Comparison of ENCODE assay signal across 1 cellular context in the genomic region with DNA sequence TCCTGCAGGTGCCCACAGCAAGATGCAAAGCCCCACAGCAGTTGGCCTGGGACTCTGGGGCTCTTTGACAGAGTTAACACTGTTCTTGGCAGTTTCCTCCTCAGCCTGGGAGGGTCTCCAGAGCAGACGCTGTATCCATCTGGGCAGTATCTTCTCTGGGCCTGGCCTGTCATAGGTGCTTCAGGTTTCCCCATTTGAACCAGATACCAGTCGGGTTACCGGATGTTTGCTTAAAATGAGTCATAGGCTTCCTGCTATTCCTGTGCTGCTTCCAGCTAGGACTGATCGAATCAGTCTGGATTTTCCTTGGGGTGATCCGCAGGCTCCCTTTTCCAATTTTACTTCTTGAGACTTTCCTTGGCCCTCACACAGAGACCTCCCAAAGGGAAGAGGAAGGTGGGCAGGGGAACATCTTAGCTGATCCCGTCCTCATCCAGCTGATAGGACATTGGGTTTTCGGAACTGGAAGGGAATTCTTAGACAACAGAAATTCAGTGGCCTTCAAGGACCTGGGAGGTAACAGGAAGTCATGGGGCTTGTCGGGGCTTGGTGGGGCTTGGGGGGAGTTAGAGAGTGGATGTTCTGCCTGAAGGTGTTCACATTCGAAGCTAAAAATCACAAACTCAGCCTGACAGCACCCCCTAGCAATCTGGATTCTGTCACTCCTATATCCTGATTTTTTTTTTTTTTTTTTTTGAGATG.
A peak's percentile ranks its signal among the peaks of the same experiment; 100 is the strongest.
TF ChIP-seq lines count a peak whose summit lies in the region.

No MANE protein-coding gene starts in this region.

TF ChIP-seq in HepG2, 621 proteins besides CTCF, POLR2A, EP300 and RAD21 (continues in another document):
- TF ChIP-seq PPARG (CRISPR knock-in tag; conservative IDR thresholded peaks at IDR 0.05) (no peak), ZNF557 (CRISPR knock-in tag; IDR thresholded peaks at IDR 0.05) (no peak), SKI (IDR thresholded peaks at IDR 0.05; ENCODE audit: partially characterized antibody) (peak; percentile 38), ZNF230 (CRISPR knock-in tag; IDR thresholded peaks at IDR 0.05) (no peak), RCOR2 (CRISPR knock-in tag; IDR thresholded peaks at IDR 0.05) (no peak), NPAS2 (CRISPR knock-in tag; IDR thresholded peaks at IDR 0.05; ENCODE audit: borderline replicate concordance) (no peak), ZNF672 (CRISPR knock-in tag; IDR thresholded peaks at IDR 0.05) (no peak), DPF2 (CRISPR knock-in tag; IDR thresholded peaks at IDR 0.05; ENCODE audit: borderline replicate concordance, low read depth) (peak; percentile 57; the same call in 1 of the 2 replicates), ZNF550 (CRISPR knock-in tag; IDR thresholded peaks at IDR 0.05; ENCODE audit: borderline replicate concordance) (no peak), TCF7 (IDR thresholded peaks at IDR 0.05; ENCODE audit: low read depth) (no peak), ZNF124 (CRISPR knock-in tag; IDR thresholded peaks at IDR 0.05) (0 out of 2 replicates have a peak, but pooled peaks have one; percentile 37), ZNF432 (CRISPR knock-in tag; IDR thresholded peaks at IDR 0.05; ENCODE audit: borderline replicate concordance) (no peak), ZNF530 (CRISPR knock-in tag; IDR thresholded peaks at IDR 0.05; ENCODE audit: low read depth) (no peak), ZNF256 (CRISPR knock-in tag; conservative IDR thresholded peaks at IDR 0.05) (no peak), ZNF556 (CRISPR knock-in tag; IDR thresholded peaks at IDR 0.05; ENCODE audit: borderline replicate concordance) (no peak), ZNF850 (CRISPR knock-in tag; conservative IDR thresholded peaks at IDR 0.05) (no peak), NCOA5 (CRISPR knock-in tag; IDR thresholded peaks at IDR 0.05) (no peak), MTA3 (CRISPR knock-in tag; IDR thresholded peaks at IDR 0.05) (no peak), HES4 (CRISPR knock-in tag; IDR thresholded peaks at IDR 0.05; ENCODE audit: borderline replicate concordance) (no peak), ZNF768 (CRISPR knock-in tag; IDR thresholded peaks at IDR 0.05) (no peak), KLF12 (CRISPR knock-in tag; IDR thresholded peaks at IDR 0.05; ENCODE audit: borderline replicate concordance) (no peak), NFE2L2 (IDR thresholded peaks at IDR 0.05; ENCODE audit: low read length) (no peak), CEBPG (CRISPR knock-in tag; IDR thresholded peaks at IDR 0.05) (0 out of 2 replicates have a peak, but pooled peaks have one; percentile 30), ARNTL (CRISPR knock-in tag; IDR thresholded peaks at IDR 0.05) (no peak), ZNF788 (CRISPR knock-in tag; IDR thresholded peaks at IDR 0.05; ENCODE audit: borderline replicate concordance) (no peak; the same call in 1 of the 2 replicates), BHLHE40 (IDR thresholded peaks at IDR 0.05; ENCODE audit: low read length) (no peak), MAFG (CRISPR knock-in tag; IDR thresholded peaks at IDR 0.05) (no peak), RELA (CRISPR knock-in tag; IDR thresholded peaks at IDR 0.05) (no peak), ZNF282 (IDR thresholded peaks at IDR 0.05; ENCODE audit: partially characterized antibody) (no peak), ZNF572 (CRISPR knock-in tag; IDR thresholded peaks at IDR 0.05) (no peak), MIER2 (CRISPR knock-in tag; IDR thresholded peaks at IDR 0.05) (peak; percentile 16; the same call in 1 of the 2 replicates), ZSCAN12 (CRISPR knock-in tag; IDR thresholded peaks at IDR 0.05) (no peak), PHF8 (CRISPR knock-in tag; IDR thresholded peaks at IDR 0.05) (peak; percentile 37; the same call in 1 of the 2 replicates)
- TF ChIP-seq, protein P1, sequence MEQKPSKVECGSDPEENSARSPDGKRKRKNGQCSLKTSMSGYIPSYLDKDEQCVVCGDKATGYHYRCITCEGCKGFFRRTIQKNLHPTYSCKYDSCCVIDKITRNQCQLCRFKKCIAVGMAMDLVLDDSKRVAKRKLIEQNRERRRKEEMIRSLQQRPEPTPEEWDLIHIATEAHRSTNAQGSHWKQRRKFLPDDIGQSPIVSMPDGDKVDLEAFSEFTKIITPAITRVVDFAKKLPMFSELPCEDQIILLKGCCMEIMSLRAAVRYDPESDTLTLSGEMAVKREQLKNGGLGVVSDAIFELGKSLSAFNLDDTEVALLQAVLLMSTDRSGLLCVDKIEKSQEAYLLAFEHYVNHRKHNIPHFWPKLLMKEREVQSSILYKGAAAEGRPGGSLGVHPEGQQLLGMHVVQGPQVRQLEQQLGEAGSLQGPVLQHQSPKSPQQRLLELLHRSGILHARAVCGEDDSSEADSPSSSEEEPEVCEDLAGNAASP (CRISPR knock-in tag; IDR thresholded peaks at IDR 0.05; ENCODE audit: borderline replicate concordance) = peak; percentile 88; the same call in 1 of the 2 replicates
- TF ChIP-seq, protein P2, sequence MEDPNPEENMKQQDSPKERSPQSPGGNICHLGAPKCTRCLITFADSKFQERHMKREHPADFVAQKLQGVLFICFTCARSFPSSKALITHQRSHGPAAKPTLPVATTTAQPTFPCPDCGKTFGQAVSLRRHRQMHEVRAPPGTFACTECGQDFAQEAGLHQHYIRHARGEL (CRISPR knock-in tag; IDR thresholded peaks at IDR 0.05) = no peak
- TF ChIP-seq, protein P3, sequence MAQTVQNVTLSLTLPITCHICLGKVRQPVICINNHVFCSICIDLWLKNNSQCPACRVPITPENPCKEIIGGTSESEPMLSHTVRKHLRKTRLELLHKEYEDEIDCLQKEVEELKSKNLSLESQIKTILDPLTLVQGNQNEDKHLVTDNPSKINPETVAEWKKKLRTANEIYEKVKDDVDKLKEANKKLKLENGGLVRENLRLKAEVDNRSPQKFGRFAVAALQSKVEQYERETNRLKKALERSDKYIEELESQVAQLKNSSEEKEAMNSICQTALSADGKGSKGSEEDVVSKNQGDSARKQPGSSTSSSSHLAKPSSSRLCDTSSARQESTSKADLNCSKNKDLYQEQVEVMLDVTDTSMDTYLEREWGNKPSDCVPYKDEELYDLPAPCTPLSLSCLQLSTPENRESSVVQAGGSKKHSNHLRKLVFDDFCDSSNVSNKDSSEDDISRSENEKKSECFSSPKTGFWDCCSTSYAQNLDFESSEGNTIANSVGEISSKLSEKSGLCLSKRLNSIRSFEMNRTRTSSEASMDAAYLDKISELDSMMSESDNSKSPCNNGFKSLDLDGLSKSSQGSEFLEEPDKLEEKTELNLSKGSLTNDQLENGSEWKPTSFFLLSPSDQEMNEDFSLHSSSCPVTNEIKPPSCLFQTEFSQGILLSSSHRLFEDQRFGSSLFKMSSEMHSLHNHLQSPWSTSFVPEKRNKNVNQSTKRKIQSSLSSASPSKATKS (CRISPR knock-in tag; IDR thresholded peaks at IDR 0.05) = no peak
- TF ChIP-seq, protein P4, sequence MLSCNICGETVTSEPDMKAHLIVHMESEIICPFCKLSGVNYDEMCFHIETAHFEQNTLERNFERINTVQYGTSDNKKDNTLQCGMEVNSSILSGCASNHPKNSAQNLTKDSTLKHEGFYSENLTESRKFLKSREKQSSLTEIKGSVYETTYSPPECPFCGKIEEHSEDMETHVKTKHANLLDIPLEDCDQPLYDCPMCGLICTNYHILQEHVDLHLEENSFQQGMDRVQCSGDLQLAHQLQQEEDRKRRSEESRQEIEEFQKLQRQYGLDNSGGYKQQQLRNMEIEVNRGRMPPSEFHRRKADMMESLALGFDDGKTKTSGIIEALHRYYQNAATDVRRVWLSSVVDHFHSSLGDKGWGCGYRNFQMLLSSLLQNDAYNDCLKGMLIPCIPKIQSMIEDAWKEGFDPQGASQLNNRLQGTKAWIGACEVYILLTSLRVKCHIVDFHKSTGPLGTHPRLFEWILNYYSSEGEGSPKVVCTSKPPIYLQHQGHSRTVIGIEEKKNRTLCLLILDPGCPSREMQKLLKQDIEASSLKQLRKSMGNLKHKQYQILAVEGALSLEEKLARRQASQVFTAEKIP (CRISPR knock-in tag; IDR thresholded peaks at IDR 0.05; ENCODE audit: borderline replicate concordance) = no peak
- TF ChIP-seq, protein P5, sequence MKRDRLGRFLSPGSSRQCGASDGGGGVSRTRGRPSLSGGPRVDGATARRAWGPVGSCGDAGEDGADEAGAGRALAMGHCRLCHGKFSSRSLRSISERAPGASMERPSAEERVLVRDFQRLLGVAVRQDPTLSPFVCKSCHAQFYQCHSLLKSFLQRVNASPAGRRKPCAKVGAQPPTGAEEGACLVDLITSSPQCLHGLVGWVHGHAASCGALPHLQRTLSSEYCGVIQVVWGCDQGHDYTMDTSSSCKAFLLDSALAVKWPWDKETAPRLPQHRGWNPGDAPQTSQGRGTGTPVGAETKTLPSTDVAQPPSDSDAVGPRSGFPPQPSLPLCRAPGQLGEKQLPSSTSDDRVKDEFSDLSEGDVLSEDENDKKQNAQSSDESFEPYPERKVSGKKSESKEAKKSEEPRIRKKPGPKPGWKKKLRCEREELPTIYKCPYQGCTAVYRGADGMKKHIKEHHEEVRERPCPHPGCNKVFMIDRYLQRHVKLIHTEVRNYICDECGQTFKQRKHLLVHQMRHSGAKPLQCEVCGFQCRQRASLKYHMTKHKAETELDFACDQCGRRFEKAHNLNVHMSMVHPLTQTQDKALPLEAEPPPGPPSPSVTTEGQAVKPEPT (CRISPR knock-in tag; IDR thresholded peaks at IDR 0.05; ENCODE audit: low read depth) = no peak
- TF ChIP-seq, protein P6, sequence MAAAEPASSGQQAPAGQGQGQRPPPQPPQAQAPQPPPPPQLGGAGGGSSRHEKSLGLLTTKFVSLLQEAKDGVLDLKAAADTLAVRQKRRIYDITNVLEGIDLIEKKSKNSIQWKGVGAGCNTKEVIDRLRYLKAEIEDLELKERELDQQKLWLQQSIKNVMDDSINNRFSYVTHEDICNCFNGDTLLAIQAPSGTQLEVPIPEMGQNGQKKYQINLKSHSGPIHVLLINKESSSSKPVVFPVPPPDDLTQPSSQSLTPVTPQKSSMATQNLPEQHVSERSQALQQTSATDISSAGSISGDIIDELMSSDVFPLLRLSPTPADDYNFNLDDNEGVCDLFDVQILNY (CRISPR knock-in tag; conservative IDR thresholded peaks at IDR 0.05) = no peak
- TF ChIP-seq, protein P7, sequence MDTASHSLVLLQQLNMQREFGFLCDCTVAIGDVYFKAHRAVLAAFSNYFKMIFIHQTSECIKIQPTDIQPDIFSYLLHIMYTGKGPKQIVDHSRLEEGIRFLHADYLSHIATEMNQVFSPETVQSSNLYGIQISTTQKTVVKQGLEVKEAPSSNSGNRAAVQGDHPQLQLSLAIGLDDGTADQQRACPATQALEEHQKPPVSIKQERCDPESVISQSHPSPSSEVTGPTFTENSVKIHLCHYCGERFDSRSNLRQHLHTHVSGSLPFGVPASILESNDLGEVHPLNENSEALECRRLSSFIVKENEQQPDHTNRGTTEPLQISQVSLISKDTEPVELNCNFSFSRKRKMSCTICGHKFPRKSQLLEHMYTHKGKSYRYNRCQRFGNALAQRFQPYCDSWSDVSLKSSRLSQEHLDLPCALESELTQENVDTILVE (CRISPR knock-in tag; IDR thresholded peaks at IDR 0.05) = no peak
- TF ChIP-seq, protein P8, sequence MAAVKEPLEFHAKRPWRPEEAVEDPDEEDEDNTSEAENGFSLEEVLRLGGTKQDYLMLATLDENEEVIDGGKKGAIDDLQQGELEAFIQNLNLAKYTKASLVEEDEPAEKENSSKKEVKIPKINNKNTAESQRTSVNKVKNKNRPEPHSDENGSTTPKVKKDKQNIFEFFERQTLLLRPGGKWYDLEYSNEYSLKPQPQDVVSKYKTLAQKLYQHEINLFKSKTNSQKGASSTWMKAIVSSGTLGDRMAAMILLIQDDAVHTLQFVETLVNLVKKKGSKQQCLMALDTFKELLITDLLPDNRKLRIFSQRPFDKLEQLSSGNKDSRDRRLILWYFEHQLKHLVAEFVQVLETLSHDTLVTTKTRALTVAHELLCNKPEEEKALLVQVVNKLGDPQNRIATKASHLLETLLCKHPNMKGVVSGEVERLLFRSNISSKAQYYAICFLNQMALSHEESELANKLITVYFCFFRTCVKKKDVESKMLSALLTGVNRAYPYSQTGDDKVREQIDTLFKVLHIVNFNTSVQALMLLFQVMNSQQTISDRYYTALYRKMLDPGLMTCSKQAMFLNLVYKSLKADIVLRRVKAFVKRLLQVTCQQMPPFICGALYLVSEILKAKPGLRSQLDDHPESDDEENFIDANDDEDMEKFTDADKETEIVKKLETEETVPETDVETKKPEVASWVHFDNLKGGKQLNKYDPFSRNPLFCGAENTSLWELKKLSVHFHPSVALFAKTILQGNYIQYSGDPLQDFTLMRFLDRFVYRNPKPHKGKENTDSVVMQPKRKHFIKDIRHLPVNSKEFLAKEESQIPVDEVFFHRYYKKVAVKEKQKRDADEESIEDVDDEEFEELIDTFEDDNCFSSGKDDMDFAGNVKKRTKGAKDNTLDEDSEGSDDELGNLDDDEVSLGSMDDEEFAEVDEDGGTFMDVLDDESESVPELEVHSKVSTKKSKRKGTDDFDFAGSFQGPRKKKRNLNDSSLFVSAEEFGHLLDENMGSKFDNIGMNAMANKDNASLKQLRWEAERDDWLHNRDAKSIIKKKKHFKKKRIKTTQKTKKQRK (IDR thresholded peaks at IDR 0.05; ENCODE audit: low read length) = no peak
- TF ChIP-seq, protein P9, sequence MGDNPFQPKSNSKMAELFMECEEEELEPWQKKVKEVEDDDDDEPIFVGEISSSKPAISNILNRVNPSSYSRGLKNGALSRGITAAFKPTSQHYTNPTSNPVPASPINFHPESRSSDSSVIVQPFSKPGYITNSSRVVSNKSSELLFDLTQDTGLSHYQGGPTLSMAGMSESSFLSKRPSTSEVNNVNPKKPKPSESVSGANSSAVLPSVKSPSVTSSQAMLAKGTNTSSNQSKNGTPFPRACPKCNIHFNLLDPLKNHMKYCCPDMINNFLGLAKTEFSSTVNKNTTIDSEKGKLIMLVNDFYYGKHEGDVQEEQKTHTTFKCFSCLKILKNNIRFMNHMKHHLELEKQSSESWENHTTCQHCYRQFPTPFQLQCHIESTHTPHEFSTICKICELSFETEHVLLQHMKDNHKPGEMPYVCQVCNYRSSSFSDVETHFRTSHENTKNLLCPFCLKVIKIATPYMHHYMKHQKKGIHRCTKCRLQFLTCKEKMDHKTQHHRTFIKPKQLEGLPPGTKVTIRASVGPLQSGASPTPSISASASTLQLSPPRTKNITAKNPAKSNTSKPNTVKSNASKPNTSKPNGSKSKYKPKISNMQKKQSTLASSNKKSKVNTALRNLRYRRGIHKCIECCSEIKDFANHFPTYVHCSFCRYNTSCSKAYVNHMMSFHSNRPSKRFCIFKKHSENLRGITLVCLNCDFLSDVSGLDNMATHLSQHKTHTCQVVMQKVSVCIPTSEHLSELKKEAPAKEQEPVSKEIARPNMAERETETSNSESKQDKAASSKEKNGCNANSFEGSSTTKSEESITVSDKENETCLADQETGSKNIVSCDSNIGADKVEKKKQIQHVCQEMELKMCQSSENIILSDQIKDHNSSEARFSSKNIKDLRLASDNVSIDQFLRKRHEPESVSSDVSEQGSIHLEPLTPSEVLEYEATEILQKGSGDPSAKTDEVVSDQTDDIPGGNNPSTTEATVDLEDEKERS (CRISPR knock-in tag; IDR thresholded peaks at IDR 0.05) = no peak
- TF ChIP-seq, protein P10, sequence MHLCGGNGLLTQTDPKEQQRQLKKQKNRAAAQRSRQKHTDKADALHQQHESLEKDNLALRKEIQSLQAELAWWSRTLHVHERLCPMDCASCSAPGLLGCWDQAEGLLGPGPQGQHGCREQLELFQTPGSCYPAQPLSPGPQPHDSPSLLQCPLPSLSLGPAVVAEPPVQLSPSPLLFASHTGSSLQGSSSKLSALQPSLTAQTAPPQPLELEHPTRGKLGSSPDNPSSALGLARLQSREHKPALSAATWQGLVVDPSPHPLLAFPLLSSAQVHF (CRISPR knock-in tag; IDR thresholded peaks at IDR 0.05) = no peak
